In the genomic region with DNA sequence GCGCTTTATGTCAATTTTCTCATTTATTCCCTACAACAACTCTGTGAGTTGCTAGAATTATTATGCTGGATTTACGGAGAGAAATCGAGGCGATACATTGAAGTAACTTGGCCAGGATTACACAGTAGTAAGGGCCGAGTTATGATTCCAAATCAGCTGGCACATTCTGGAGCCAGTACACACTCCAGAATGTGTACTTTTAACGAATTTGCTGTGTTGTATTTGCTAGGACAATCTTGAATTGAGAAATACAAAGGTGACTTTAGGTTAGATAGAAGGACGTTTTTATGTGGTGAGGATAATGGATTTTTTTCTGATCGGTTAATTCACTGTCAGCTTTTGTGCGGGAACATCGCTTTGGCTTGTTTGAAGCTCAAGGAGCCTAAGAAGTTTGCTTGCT, we compare ENCODE assay signal across 12 cellular contexts. TPM values are rescaled to one million over a fixed set of nuclear protein-coding genes. Genes with fewer than 3 reads are reported as not detected.
DNase-seq lines count a peak whose midpoint lies in the region; ATAC-seq, FAIRE-seq and TF ChIP-seq lines count a peak whose summit lies in the region.
"Had no signal": no experiment of that assay in that cellular context is flagged by ENCODE, and none has a peak within 500 bp of the region (broad histone marks: within the 10 kb centered on the region; RNA-seq: fewer than 3 reads in every experiment).

No MANE protein-coding gene starts in this region.

- H3K79me2 ChIP-seq in osteoblast (ENCODE audit: insufficient read depth, low read length) = no peaks in the 10 kb centered on the region

- H3K9me3 Mint-ChIP-seq in CD4-positive, alpha-beta memory T cell = peaks cover 0 to 2% (median 0%) of the 10 kb centered on the region in 8 donors

- H3K4me3 ChIP-seq in CD4-positive, alpha-beta memory T cell (ENCODE audit: low read length in 2 of 2) = no peak overlapping the region
- H3K4me3 ChIP-seq in HUES6 (ENCODE audit: low read depth, low read length) (peak overlapping the region; percentile 95), endocrine pancreas (ENCODE audit: control insufficient read depth, insufficient read depth, low read length) (peak overlapping the region; percentile 98), osteoblast (ENCODE audit: insufficient read depth, low read length) (no peak overlapping the region)

- peak overlapping the region; percentile 17 to 66 (median 62) for H3K4me3 Mint-ChIP-seq in CD4-positive, alpha-beta memory T cell

- H3K4me1 ChIP-seq in CD4-positive, alpha-beta memory T cell (ENCODE audit: insufficient read depth, low read length) = no peaks in the 10 kb centered on the region
- peaks cover 25% of the 10 kb centered on the region for H3K4me1 ChIP-seq in HUES6 (ENCODE audit: control insufficient read depth, insufficient read depth, low read length)
- H3K4me1 ChIP-seq in endocrine pancreas (ENCODE audit: control insufficient read depth, insufficient read depth, low read length) = peaks cover 15% of the 10 kb centered on the region
- H3K4me1 ChIP-seq in osteoblast (ENCODE audit: insufficient read depth, low read length) = no peaks in the 10 kb centered on the region

- intact Hi-C loops in CD4-positive, alpha-beta memory T cell (cut with micrococcal nuclease) = no loop called here

- no peak overlapping the region for H3K27ac ChIP-seq in CD4-positive, alpha-beta memory T cell (ENCODE audit: low read depth, low read length)
- H3K27ac ChIP-seq in HUES6 (ENCODE audit: low read depth, low read length) (no peak overlapping the region), osteoblast (ENCODE audit: low read depth, low read length) (no peak overlapping the region)

- no peak for FAIRE-seq in urothelium cell line (lab: Jason Lieb, UNC)

- H3K4me2 ChIP-seq in osteoblast (ENCODE audit: insufficient read depth, low read length) = no peak overlapping the region

- no peaks in the 10 kb centered on the region for H3K36me3 Mint-ChIP-seq in CD4-positive, alpha-beta memory T cell

- DNase-seq in CD4-positive, alpha-beta memory T cell = no peak
- peak; percentile 83 for DNase-seq in osteoblast (ENCODE audit: insufficient read length, low spot score, missing footprints)
- DNase-seq in anterior cingulate cortex (lab: John Stamatoyannopoulos, UW) = no peak
- DNase-seq in urothelium cell line (ENCODE audit: low spot score) = no peak
- no peak for DNase-seq in stimulated activated naive CD4-positive, alpha-beta T cell treated with Interleukin-2 at 50 U/mL for 16 hours (lab: John Stamatoyannopoulos, UW)
- DNase-seq: activated CD8-positive, alpha-beta memory T cell treated with anti-CD3 and anti-CD28 coated beads, Interleukin-2, amount 50 U/mL, for 4 hours; dermis blood vessel endothelial cell; SHP77; sigmoid colon had no signal

- H3K9ac ChIP-seq in HUES6 (ENCODE audit: low read length) = no peak overlapping the region
- peak overlapping the region; percentile 22 for H3K9ac ChIP-seq in endocrine pancreas (ENCODE audit: control insufficient read depth, insufficient read depth, low read length)

- H3K36me3 ChIP-seq in CD4-positive, alpha-beta memory T cell (ENCODE audit: insufficient read depth, low read length) = no peaks in the 10 kb centered on the region
- H3K36me3 ChIP-seq in HUES6 (ENCODE audit: control insufficient read depth, insufficient read depth, low read length) (no peaks in the 10 kb centered on the region), endocrine pancreas (ENCODE audit: control insufficient read depth, insufficient read depth, low read length) (no peaks in the 10 kb centered on the region), osteoblast (ENCODE audit: insufficient read depth, low read length) (no peaks in the 10 kb centered on the region)
- H3K36me3 ChIP-seq: sigmoid colon had no signal

- H4K20me1 ChIP-seq in osteoblast (ENCODE audit: insufficient read depth, low read length) = no peaks in the 10 kb centered on the region

- TF ChIP-seq CTCF in osteoblast (IDR thresholded peaks at IDR 0.05; ENCODE audit: extremely low read depth, low read depth, low read length) = no peak

- no peak overlapping the region for H3K27ac Mint-ChIP-seq in CD4-positive, alpha-beta memory T cell

- H3K4me1 Mint-ChIP-seq in CD4-positive, alpha-beta memory T cell = peaks cover 9 to 18% (median 13%) of the 10 kb centered on the region in 4 donors

- CTCF ChIA-PET in CD4-positive, alpha-beta memory T cell (lab: Charles Lee; ENCODE audit: partially characterized antibody) = no interaction called here

- ATAC-seq in GM18909 (IDR thresholded peaks at IDR 0.05; ENCODE audit: poor library complexity, unreplicated experiment) = no peak

- H3K27me3 Mint-ChIP-seq in CD4-positive, alpha-beta memory T cell = peaks cover 36 to 37% of the 10 kb centered on the region in 2 donors

- no peak overlapping the region for H2AFZ ChIP-seq in osteoblast (ENCODE audit: low read length)

- POLR2A ChIA-PET in CD4-positive, alpha-beta memory T cell (lab: Charles Lee; ENCODE audit: partially characterized antibody) = no interaction called here

- no peaks in the 10 kb centered on the region for H3K9me3 ChIP-seq in CD4-positive, alpha-beta memory T cell (ENCODE audit: control insufficient read depth in 1 of 2, low read length in 2 of 2)
- H3K9me3 ChIP-seq in HUES6 (ENCODE audit: control insufficient read depth, insufficient read depth, low read depth, low read length) (no peaks in the 10 kb centered on the region), endocrine pancreas (ENCODE audit: control insufficient read depth, low read length) (no peaks in the 10 kb centered on the region), osteoblast (ENCODE audit: low read depth, low read length) (no peaks in the 10 kb centered on the region)
- H3K9me3 ChIP-seq: sigmoid colon had no signal

- peaks cover 16% of the 10 kb centered on the region for H3K27me3 ChIP-seq in CD4-positive, alpha-beta memory T cell (ENCODE audit: insufficient read depth, low read length)
- peaks cover 27% of the 10 kb centered on the region for H3K27me3 ChIP-seq in HUES6 (ENCODE audit: control insufficient read depth, insufficient read depth, low read length)
- H3K27me3 ChIP-seq in endocrine pancreas (ENCODE audit: control insufficient read depth, insufficient read depth, low read length) = no peaks in the 10 kb centered on the region
- H3K27me3 ChIP-seq in osteoblast (ENCODE audit: insufficient read depth, low read length) = peaks cover 45% of the 10 kb centered on the region

RNA-seq across cellular contexts. Expression of gene ATRNL1, which starts 1.4 kb away (rescaled TPM):
- under 1 TPM in 1 of 2 experiments, not detected in 1; 0.50 TPM for total RNA-seq in CD4-positive, alpha-beta memory T cell
- under 1 TPM in 1 of 2 donors, not detected in 1; 0.23 TPM for polyA plus RNA-seq in CD4-positive, alpha-beta memory T cell
- total RNA-seq in osteoblast = 1.2 and 1.4 TPM in 2 replicates

Comparison
In these comparisons a context has a peak if more than half of its experiments do, and no peak if none do; other contexts are left out.
1. H3K4me3 ChIP-seq: peak in HUES6 (single experiment) and endocrine pancreas (single experiment); none in CD4-positive, alpha-beta memory T cell (0 of 2) and osteoblast (single experiment).